Comparison of ENCODE assay signal across 12 cellular contexts in genomic region chr9:81489048-81489447, GRCh38.
"Had no signal": no experiment of that assay in that cellular context is flagged by ENCODE, and none has a peak within 500 bp of the region (broad histone marks: within the 10 kb centered on the region; RNA-seq: fewer than 3 reads in every experiment).

No MANE protein-coding gene starts in this region.

- H3K9me3 ChIP-seq: colonic mucosa, gastroesophageal sphincter, sigmoid colon had no signal

- H3K27me3 ChIP-seq: colonic mucosa, gastroesophageal sphincter, sigmoid colon had no signal

- H3K4me1 ChIP-seq: colonic mucosa, gastroesophageal sphincter, sigmoid colon had no signal

- ATAC-seq: activated CD8-positive, alpha-beta T cell treated with anti-CD3 and anti-CD28 coated beads for 36 hours; activated naive CD8-positive, alpha-beta T cell treated with anti-CD3 and anti-CD28 coated beads, Interleukin-2, amount 50 U/mL, for 24 hours; activated T-cell treated with anti-CD3 and anti-CD28 coated beads, Interleukin-2, amount 50 U/mL, for 72 hours; gastroesophageal sphincter had no signal

- H3K27ac ChIP-seq: colonic mucosa, gastroesophageal sphincter, sigmoid colon had no signal

- H3K36me3 ChIP-seq: colonic mucosa, gastroesophageal sphincter, sigmoid colon had no signal

- H3K4me3 ChIP-seq: colonic mucosa, gastroesophageal sphincter, sigmoid colon had no signal

- DNase-seq: activated CD4-positive, alpha-beta T cell treated with anti-CD3 and anti-CD28 coated beads for 4 hours; activated CD8-positive, alpha-beta memory T cell treated with anti-CD3 and anti-CD28 coated beads, Interleukin-2, amount 50 U/mL, for 4 hours; activated CD8-positive, alpha-beta T cell treated with anti-CD3 and anti-CD28 coated beads for 36 hours; activated naive CD4-positive, alpha-beta T cell treated with Interleukin-2 at 50 U/mL for 16 hours; activated naive CD8-positive, alpha-beta T cell treated with anti-CD3 and anti-CD28 coated beads, Interleukin-2, amount 50 U/mL, for 24 hours; activated T-cell treated with anti-CD3 and anti-CD28 coated beads, Interleukin-2, amount 50 U/mL, for 72 hours; colonic mucosa; effector CD4-positive, alpha-beta T cell; sigmoid colon; stimulated activated CD4-positive, alpha-beta T cell treated with anti-CD3 and anti-CD28 coated beads, Interleukin-2, amount 100 ng/mL, for 48 hours; stimulated activated naive CD4-positive, alpha-beta T cell treated with Interleukin-2 at 50 U/mL for 16 hours had no signal
